ENCODE assay signal across 1 cellular context in the genomic region with DNA sequence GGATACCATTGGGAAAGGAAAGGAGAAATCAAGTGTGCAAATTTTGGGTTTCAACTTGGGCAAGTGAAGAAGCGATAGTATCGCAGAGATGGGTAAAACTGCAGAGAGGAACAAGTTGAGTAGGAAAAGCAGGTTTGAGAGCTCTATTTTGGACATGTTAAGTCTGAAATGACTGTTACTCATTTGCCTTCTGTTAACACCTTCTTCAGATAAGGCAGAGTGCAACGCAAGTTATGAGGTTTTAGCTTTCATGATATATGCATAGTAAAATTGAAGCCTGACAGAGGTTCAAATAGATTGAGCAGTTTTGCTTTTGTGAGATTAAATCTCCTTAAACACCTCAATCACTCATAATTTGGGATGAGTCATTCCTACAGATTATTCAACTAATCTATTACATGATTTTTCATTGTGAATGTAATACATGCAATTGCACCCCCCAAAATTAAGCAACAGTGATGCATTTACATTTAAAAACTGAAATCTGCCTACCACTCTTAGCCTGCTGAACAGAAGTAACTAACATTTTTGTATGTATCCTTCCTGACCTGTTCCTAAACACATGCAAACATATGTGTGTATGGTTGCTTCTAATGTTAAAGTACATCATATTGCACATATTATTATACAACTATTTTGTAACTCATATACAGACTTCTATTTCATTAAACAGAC.
TF ChIP-seq lines count a peak whose summit lies in the region.

No MANE protein-coding gene starts in this region.

TF ChIP-seq in GM12878, 131 proteins besides CTCF, POLR2A, EP300 and RAD21 (continued from another document):
- TF ChIP-seq, protein P1, sequence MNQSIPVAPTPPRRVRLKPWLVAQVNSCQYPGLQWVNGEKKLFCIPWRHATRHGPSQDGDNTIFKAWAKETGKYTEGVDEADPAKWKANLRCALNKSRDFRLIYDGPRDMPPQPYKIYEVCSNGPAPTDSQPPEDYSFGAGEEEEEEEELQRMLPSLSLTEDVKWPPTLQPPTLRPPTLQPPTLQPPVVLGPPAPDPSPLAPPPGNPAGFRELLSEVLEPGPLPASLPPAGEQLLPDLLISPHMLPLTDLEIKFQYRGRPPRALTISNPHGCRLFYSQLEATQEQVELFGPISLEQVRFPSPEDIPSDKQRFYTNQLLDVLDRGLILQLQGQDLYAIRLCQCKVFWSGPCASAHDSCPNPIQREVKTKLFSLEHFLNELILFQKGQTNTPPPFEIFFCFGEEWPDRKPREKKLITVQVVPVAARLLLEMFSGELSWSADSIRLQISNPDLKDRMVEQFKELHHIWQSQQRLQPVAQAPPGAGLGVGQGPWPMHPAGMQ (IDR thresholded peaks at IDR 0.05; ENCODE audit: borderline replicate concordance), result no peak
- TF ChIP-seq, protein P2, sequence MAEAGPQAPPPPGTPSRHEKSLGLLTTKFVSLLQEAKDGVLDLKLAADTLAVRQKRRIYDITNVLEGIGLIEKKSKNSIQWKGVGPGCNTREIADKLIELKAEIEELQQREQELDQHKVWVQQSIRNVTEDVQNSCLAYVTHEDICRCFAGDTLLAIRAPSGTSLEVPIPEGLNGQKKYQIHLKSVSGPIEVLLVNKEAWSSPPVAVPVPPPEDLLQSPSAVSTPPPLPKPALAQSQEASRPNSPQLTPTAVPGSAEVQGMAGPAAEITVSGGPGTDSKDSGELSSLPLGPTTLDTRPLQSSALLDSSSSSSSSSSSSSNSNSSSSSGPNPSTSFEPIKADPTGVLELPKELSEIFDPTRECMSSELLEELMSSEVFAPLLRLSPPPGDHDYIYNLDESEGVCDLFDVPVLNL (IDR thresholded peaks at IDR 0.05; ENCODE audit: low read depth, low read length), result no peak
- no peak for TF ChIP-seq FOXK2 (IDR thresholded peaks at IDR 0.05)
- 0 out of 2 replicates have a peak, but pooled peaks have one; percentile 7 for TF ChIP-seq FOXM1 (IDR thresholded peaks at IDR 0.05; ENCODE audit: low read depth, low read length)
